ENCODE assay signal across 12 cellular contexts in the genomic region with DNA sequence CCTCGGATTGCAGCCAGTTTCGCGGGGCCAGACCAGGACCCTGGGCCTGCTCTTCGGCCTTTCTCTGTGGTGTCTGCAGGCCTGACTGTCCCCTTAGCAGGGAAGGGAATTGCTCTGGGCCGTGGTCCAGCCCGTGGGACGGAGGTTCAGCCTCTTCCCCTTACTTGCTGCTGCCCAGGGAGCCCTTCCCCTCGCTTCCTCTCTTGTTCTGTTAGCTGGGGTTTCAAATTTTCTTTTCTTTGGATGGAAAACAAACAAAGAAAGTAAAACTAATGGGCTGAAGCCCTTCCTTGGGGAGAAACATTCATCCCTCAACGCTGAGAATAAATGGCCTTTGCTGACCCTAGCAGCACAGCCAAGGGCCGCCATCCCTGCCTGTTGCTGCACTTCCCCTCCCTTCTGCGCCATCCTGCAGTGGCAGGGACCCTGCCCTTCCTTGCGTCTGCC. TPM values are rescaled to one million over a fixed set of nuclear protein-coding genes. Genes with fewer than 3 reads are reported as not detected.
DNase-seq lines count a peak whose midpoint lies in the region; ATAC-seq, FAIRE-seq and TF ChIP-seq lines count a peak whose summit lies in the region.
"Had no signal": no experiment of that assay in that cellular context is flagged by ENCODE, and none has a peak within 500 bp of the region (broad histone marks: within the 10 kb centered on the region; RNA-seq: fewer than 3 reads in every experiment).

No MANE protein-coding gene starts in this region.

- no peak overlapping the region for H3K23ac ChIP-seq in mesendoderm (ENCODE audit: low read length)

- H2BK5ac ChIP-seq in mesendoderm (ENCODE audit: low read length) = no peak overlapping the region

- no peak overlapping the region for H3K9ac ChIP-seq in mesendoderm (ENCODE audit: low read length)

- TF ChIP-seq CTCF in GM23338 (conservative IDR thresholded peaks at IDR 0.05; ENCODE audit: low read depth in 2 of 2) (no peak), dorsolateral prefrontal cortex (IDR thresholded peaks at IDR 0.05 in 54 of 56, conservative IDR thresholded peaks at IDR 0.05 in 2 of 56; ENCODE audit: low read depth in 1 of 56, partially characterized antibody in 56 of 56) (no peak), lower lobe of right lung (IDR thresholded peaks at IDR 0.05) (no peak), stomach (IDR thresholded peaks at IDR 0.05) (no peak)

- H3K27ac Mint-ChIP-seq in GM23338 = peak overlapping the region; percentile 16
- H3K27ac Mint-ChIP-seq: activated naive CD4-positive, alpha-beta T cell treated with anti-CD3 and anti-CD28 coated beads for 36 hours had no signal

- H3K27me3 ChIP-seq in GM23338 (ENCODE audit: insufficient read depth) (no peaks in the 10 kb centered on the region), dorsolateral prefrontal cortex (no peaks in the 10 kb centered on the region), lower lobe of right lung (ENCODE audit: low read depth) (no peaks in the 10 kb centered on the region), stomach (no peaks in the 10 kb centered on the region), mesendoderm (ENCODE audit: insufficient read depth, low read length, poor library complexity) (no peaks in the 10 kb centered on the region)

- peaks cover 4% of the 10 kb centered on the region for H3K79me1 ChIP-seq in mesendoderm (ENCODE audit: low read length)

- no peak for FAIRE-seq in frontal cortex (lab: Jason Lieb, UNC)
- FAIRE-seq: GM12892 had no signal

- no peak overlapping the region for H2BK15ac ChIP-seq in mesendoderm (replicated peaks; ENCODE audit: low read depth)

- H3K9me3 Mint-ChIP-seq in GM23338 = no peaks in the 10 kb centered on the region
- H3K9me3 Mint-ChIP-seq: activated naive CD4-positive, alpha-beta T cell treated with anti-CD3 and anti-CD28 coated beads for 36 hours had no signal

- H3K27ac ChIP-seq in GM23338 (ENCODE audit: low read depth) = no peak overlapping the region
- H3K27ac ChIP-seq in dorsolateral prefrontal cortex = peak overlapping the region in 58 of 59 donors; percentile 23 to 95 (median 86)
- peak overlapping the region; percentile 84 for H3K27ac ChIP-seq in lower lobe of right lung
- peak overlapping the region; percentile 7 to 80 (median 65) for H3K27ac ChIP-seq in stomach
- H3K27ac ChIP-seq in mesendoderm (ENCODE audit: low read depth, low read length) = no peak overlapping the region

- no peak for TF ChIP-seq POLR2A in stomach (IDR thresholded peaks at IDR 0.05)

- peaks cover 69% of the 10 kb centered on the region for H3K79me2 ChIP-seq in GM23338 (replicated peaks; ENCODE audit: insufficient read depth)
- peaks cover 2% of the 10 kb centered on the region for H3K79me2 ChIP-seq in mesendoderm (ENCODE audit: control insufficient read depth, insufficient read depth, low read length)

- no peak for TF ChIP-seq EP300 in stomach (IDR thresholded peaks at IDR 0.05)

- H3K36me3 Mint-ChIP-seq in GM23338 (ENCODE audit: low read depth) = no peaks in the 10 kb centered on the region

- no peak overlapping the region for H2AFZ ChIP-seq in GM23338

- H3K4me1 ChIP-seq in GM23338 (ENCODE audit: insufficient read depth) (peaks cover 31% of the 10 kb centered on the region), lower lobe of right lung (peaks cover 77% of the 10 kb centered on the region), stomach (peaks cover 57 to 85% (median 71%) of the 10 kb centered on the region in 4 donors), mesendoderm (ENCODE audit: control insufficient read depth, low read depth, low read length) (no peaks in the 10 kb centered on the region)

- no peak overlapping the region for H4K5ac ChIP-seq in mesendoderm (ENCODE audit: low read length)

- peak; percentile 17; the same call in 2 of the 3 replicates for ATAC-seq in GM23338
- no peak for ATAC-seq in lower lobe of right lung
- ATAC-seq in GM21723 (IDR thresholded peaks at IDR 0.05; ENCODE audit: unreplicated experiment) = no peak
- no peak for ATAC-seq in GM21737 (IDR thresholded peaks at IDR 0.05; ENCODE audit: unreplicated experiment)

- no peak overlapping the region for H3K4ac ChIP-seq in mesendoderm (ENCODE audit: low read depth, low read length)

- H3K4me2 ChIP-seq in GM23338 (no peak overlapping the region), mesendoderm (ENCODE audit: low read length) (no peak overlapping the region)

- H2BK120ac ChIP-seq in mesendoderm (ENCODE audit: low read depth, low read length) = no peak overlapping the region

- peaks cover 10% of the 10 kb centered on the region for H3K27me3 Mint-ChIP-seq in GM23338 (ENCODE audit: insufficient read depth, low read depth, poor library complexity)

- 42 to 62% (median 53%) methylated on average over 12 of the region's 12 CpGs for WGBS in stomach, 5 donors
- no CpG with 5 or more reads among the region's 12 CpGs for WGBS in mesendoderm (ENCODE audit: extremely low coverage, insufficient coverage, low lambda C conversion rate)

- H3F3A ChIP-seq in GM23338 (replicated peaks; ENCODE audit: low read depth) = no peaks in the 10 kb centered on the region

- no peak overlapping the region for H3K18ac ChIP-seq in mesendoderm (ENCODE audit: low read length)

- no peak overlapping the region for H2AK5ac ChIP-seq in mesendoderm (ENCODE audit: low read length)

- no peak overlapping the region for H3K56ac ChIP-seq in mesendoderm (ENCODE audit: low read length)

- H4K20me1 ChIP-seq in GM23338 (replicated peaks; ENCODE audit: insufficient read depth) = peaks cover 22% of the 10 kb centered on the region

- H3K9me2 ChIP-seq in GM23338 (ENCODE audit: insufficient read depth) = no peaks in the 10 kb centered on the region

- DNase-seq in GM23338 (ENCODE audit: low spot score) (no peak), dorsolateral prefrontal cortex (peak in 2 of 10 donors; percentile 15 to 48), lower lobe of right lung (no peak), stomach (no peak), mesendoderm (no peak), frontal cortex (ENCODE audit: low spot score in 2 of 2) (no peak)
- DNase-seq: activated CD4-positive, CD25-positive, alpha-beta regulatory T cell; activated naive CD4-positive, alpha-beta T cell treated with anti-CD3 and anti-CD28 coated beads for 36 hours; NCI-H2081 treated with DMSO at 0.1 percent for 48 hours had no signal

- H3K4me3 Mint-ChIP-seq in GM23338 = no peak overlapping the region
- H3K4me3 Mint-ChIP-seq: activated naive CD4-positive, alpha-beta T cell treated with anti-CD3 and anti-CD28 coated beads for 36 hours had no signal

- H3K4me1 Mint-ChIP-seq in GM23338 = peaks cover 76% of the 10 kb centered on the region

- H3K4me3 ChIP-seq in GM23338 (no peak overlapping the region), dorsolateral prefrontal cortex (peak overlapping the region in 5 of 59 donors; percentile 0 to 19 (median 15)), lower lobe of right lung (no peak overlapping the region), stomach (no peak overlapping the region), mesendoderm (ENCODE audit: low read length) (no peak overlapping the region)

- no peak overlapping the region for H4K8ac ChIP-seq in mesendoderm (ENCODE audit: low read depth, low read length)

- intact Hi-C loops in dorsolateral prefrontal cortex (cut with DNase I) = loop anchor here in 1 of 2 donors (5.0 kb wide), 1 partner anchor 52 kb away; the partner anchor contains the start of gene ASAP2
- intact Hi-C loops in lower lobe of right lung (cut with DNase I) = no loop called here
- intact Hi-C loops in stomach (cut with DNase I; ENCODE audit: low total_unique reads) = no loop called here

- H3K36me3 ChIP-seq in GM23338 (ENCODE audit: insufficient read depth) (no peaks in the 10 kb centered on the region), lower lobe of right lung (no peaks in the 10 kb centered on the region), stomach (no peaks in the 10 kb centered on the region), mesendoderm (ENCODE audit: control insufficient read depth, insufficient read depth, low read length) (no peaks in the 10 kb centered on the region)

- H3K9me3 ChIP-seq in lower lobe of right lung = no peaks in the 10 kb centered on the region
- H3K9me3 ChIP-seq in stomach = no peaks in the 10 kb centered on the region

TF ChIP-seq in GM23338, 12 proteins besides CTCF, POLR2A, EP300 and RAD21:
- TF ChIP-seq STAT1 (IDR thresholded peaks at IDR 0.05; ENCODE audit: unreplicated experiment) = no peak
- TF ChIP-seq JUNB (IDR thresholded peaks at IDR 0.05; ENCODE audit: unreplicated experiment) = no peak
- TF ChIP-seq NANOG (IDR thresholded peaks at IDR 0.05; ENCODE audit: borderline replicate concordance) = no peak
- TF ChIP-seq ZNF331 (CRISPR knock-in tag; IDR thresholded peaks at IDR 0.05; ENCODE audit: low read depth) = no peak
TF ChIP-seq in GM23338: peak in this region for 0.

RNA-seq across cellular contexts. Expression of gene ASAP2, which starts 52.4 kb away (rescaled TPM):
- 15.6 and 16.5 TPM in 2 replicates for total RNA-seq in GM23338 (2014; rRNA removed; shearing (Covaris generic))
- polyA plus RNA-seq in GM23338 (2016; fragmentation: Nextera tagmentation; extraction: Ambion mirVana) (2.6 and 3.2 TPM in 2 replicates), stomach (10 to 100 TPM in 1 of 3 donors, 1 to 10 TPM in 2; 9.7 to 25.1 (median 9.8) TPM)
- total RNA-seq in dorsolateral prefrontal cortex (10 to 100 TPM; 30.8 to 63.8 (median 48.4) TPM), lower lobe of right lung (24.3 TPM), stomach (10 to 100 TPM; 32.1 to 55.4 (median 37.1) TPM), frontal cortex (32.2 TPM)
- 3.8 TPM for polyA plus RNA-seq in mesendoderm (2013, experiment 1 of 2)
- 4.6 TPM for polyA plus RNA-seq in mesendoderm (2013, experiment 2 of 2)

Comparison
In these comparisons a context has a peak if more than half of its experiments do, and no peak if none do; other contexts are left out.
1. H3K27ac ChIP-seq: peak in dorsolateral prefrontal cortex (58 of 59), lower lobe of right lung (single experiment) and stomach (5 of 5); none in GM23338 (single experiment) and mesendoderm (single experiment).